Comparison of ENCODE assay signal across 1 cellular context in genomic region chr2:235677276-235677788, GRCh38.
TF ChIP-seq lines count a peak whose summit lies in the region.

No MANE protein-coding gene starts in this region.

TF ChIP-seq in IMR-90, 13 proteins besides CTCF, POLR2A, EP300 and RAD21 (continued from another document):
- TF ChIP-seq CHD1 (IDR thresholded peaks at IDR 0.05; ENCODE audit: low read depth, low read length): no peak
- no peak for TF ChIP-seq NFE2L2 (IDR thresholded peaks at IDR 0.05; ENCODE audit: low read depth, low read length)
- no peak for TF ChIP-seq BHLHE40 (IDR thresholded peaks at IDR 0.05; ENCODE audit: low read depth, low read length)
- TF ChIP-seq MAFK (IDR thresholded peaks at IDR 0.05; ENCODE audit: low read depth, low read length): no peak
- TF ChIP-seq USF2 (IDR thresholded peaks at IDR 0.05; ENCODE audit: low read depth, low read length): no peak
- TF ChIP-seq CEBPB (IDR thresholded peaks at IDR 0.05; ENCODE audit: low read depth, low read length): no peak
- no peak for TF ChIP-seq RFX5 (IDR thresholded peaks at IDR 0.05; ENCODE audit: low read depth, low read length)
- no peak for TF ChIP-seq RCOR1 (IDR thresholded peaks at IDR 0.05; ENCODE audit: insufficient replicate concordance, low read length)
- no peak for TF ChIP-seq MAZ (IDR thresholded peaks at IDR 0.05; ENCODE audit: borderline replicate concordance, low read depth, low read length)
